8 cellular contexts compared by ENCODE assay signal in the genomic region with DNA sequence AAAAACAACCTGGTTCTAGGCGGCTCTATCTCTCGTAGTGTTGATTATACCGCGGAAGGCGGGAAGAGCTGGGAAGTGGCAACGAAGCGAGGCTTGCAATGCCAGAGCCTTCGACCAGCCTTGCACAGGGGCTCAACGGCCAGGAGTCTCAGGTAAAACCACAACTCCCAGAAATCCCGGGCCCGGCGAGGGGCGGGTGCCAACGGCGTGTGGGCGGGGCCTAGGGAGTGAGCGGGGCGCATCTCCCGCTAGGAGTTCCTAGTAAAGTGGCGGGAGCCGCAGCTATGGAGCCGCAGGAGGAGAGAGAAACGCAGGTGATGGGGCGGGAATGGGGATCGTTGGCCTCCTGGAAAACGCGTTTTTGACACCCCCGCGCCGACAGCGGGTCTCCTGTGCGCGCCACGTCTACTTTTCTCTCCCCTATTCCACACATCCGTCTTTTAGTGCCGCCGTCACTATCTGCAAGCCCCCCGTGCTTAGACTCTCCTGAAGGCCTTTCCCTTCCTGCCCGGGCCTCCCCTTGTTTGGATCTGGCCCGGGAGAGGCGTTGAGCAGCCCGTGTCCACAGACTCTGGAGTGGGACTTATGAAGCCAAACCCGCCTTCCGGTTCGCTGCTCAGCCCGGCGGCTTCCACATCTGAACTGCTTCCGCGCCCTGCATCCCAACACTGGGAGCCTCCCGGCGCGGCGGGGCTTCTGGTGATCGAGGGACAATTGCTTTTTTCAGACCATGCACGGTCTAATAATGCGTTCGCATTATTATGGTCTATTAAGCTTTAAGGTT. TPM values are rescaled to one million over a fixed set of nuclear protein-coding genes. Genes with fewer than 3 reads are reported as not detected.
DNase-seq lines count a peak whose midpoint lies in the region; ATAC-seq, FAIRE-seq and TF ChIP-seq lines count a peak whose summit lies in the region.

A gene with protein sequence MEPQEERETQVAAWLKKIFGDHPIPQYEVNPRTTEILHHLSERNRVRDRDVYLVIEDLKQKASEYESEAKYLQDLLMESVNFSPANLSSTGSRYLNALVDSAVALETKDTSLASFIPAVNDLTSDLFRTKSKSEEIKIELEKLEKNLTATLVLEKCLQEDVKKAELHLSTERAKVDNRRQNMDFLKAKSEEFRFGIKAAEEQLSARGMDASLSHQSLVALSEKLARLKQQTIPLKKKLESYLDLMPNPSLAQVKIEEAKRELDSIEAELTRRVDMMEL (plus strand): TSS at position 258 of the 784 bp plus-strand sequence. CDS start 27 bp downstream, at position 285.

- peak within 1 kb of the TSS; percentile 85 for H3K14ac ChIP-seq in trophoblast cell (ENCODE audit: low read length)

- H3K79me1 ChIP-seq in trophoblast cell (ENCODE audit: low read length) = peaks cover 3% of the 10 kb centered on the region

- peaks cover 0 to 11% of the 10 kb centered on the region in 2 donors for H3K4me1 ChIP-seq in adrenal gland (replicated peaks in 1 of 2)
- H3K4me1 ChIP-seq in trophoblast cell (ENCODE audit: control insufficient read depth in 1 of 2, insufficient read depth in 2 of 2, low read length in 2 of 2) = no peaks in the 10 kb centered on the region
- H3K4me1 ChIP-seq in tibial nerve = peaks cover 0 to 18% (median 5%) of the 10 kb centered on the region in 4 donors

- H3K18ac ChIP-seq in trophoblast cell (ENCODE audit: low read length) = peak within 1 kb of the TSS; percentile 72

- H4K12ac ChIP-seq in trophoblast cell (ENCODE audit: low read depth, low read length) = peak within 1 kb of the TSS; percentile 96

- H4K8ac ChIP-seq in trophoblast cell (ENCODE audit: low read depth, low read length) = peak within 1 kb of the TSS; percentile 87

- H3K4ac ChIP-seq in trophoblast cell (ENCODE audit: low read depth, low read length) = peak within 1 kb of the TSS; percentile 33

- TF ChIP-seq EP300 in tibial nerve (IDR thresholded peaks at IDR 0.05) = peak; percentile 33 to 74

- TF ChIP-seq CTCF in adrenal gland (IDR thresholded peaks at IDR 0.05) = no peak
- peak in 1 of 5 experiments; percentile 16 for TF ChIP-seq CTCF in tibial nerve (IDR thresholded peaks at IDR 0.05)

- peak within 1 kb of the TSS; percentile 67 for H3K4me2 ChIP-seq in trophoblast cell (ENCODE audit: low read length)

- peaks cover 3% of the 10 kb centered on the region for H3K79me2 ChIP-seq in trophoblast cell (ENCODE audit: control insufficient read depth, insufficient read depth, low read length, poor library complexity)

- peak within 1 kb of the TSS; percentile 57 for H2BK5ac ChIP-seq in trophoblast cell (ENCODE audit: low read depth, low read length, poor library complexity)

- H3K27ac ChIP-seq in adrenal gland (peak within 1 kb of the TSS in 4 of 5 donors; percentile 66 to 82 (median 76)), trophoblast cell (ENCODE audit: low read depth, low read length) (peak within 1 kb of the TSS; percentile 66), tibial nerve (peak within 1 kb of the TSS; percentile 31 to 90 (median 83))

- H2AFZ ChIP-seq in trophoblast cell (ENCODE audit: insufficient read depth, low read length, poor library complexity) = peak within 1 kb of the TSS; percentile 97

- intact Hi-C loops in adrenal gland (cut with DNase I) = no loop called here
- intact Hi-C loops in cardiac septum (cut with DNase I) = no loop called here

- peak; percentile 92 for ATAC-seq in HG02763 (IDR thresholded peaks at IDR 0.05; ENCODE audit: unreplicated experiment)

- H3K9me3 ChIP-seq in adrenal gland (replicated peaks in 1 of 3) = no peaks in the 10 kb centered on the region
- no peaks in the 10 kb centered on the region for H3K9me3 ChIP-seq in trophoblast cell (ENCODE audit: insufficient read depth, low read depth, low read length)
- H3K9me3 ChIP-seq in tibial nerve = no peaks in the 10 kb centered on the region

- H2BK120ac ChIP-seq in trophoblast cell (ENCODE audit: insufficient read depth, low read length, poor library complexity) = peak within 1 kb of the TSS; percentile 64

- peak within 1 kb of the TSS; percentile 57 to 99 (median 94) for H3K4me3 ChIP-seq in adrenal gland
- peak within 1 kb of the TSS; percentile 95 for H3K4me3 ChIP-seq in trophoblast cell (ENCODE audit: low read depth, low read length)
- peak within 1 kb of the TSS; percentile 56 to 97 (median 82) for H3K4me3 ChIP-seq in tibial nerve

- peak; percentile 18; the same call in 1 of the 2 replicates for TF ChIP-seq POLR2A in GM12891 (IDR thresholded peaks at IDR 0.05; ENCODE audit: low read depth, low read length)
- peak in 1 of 2 donors; percentile 65 for TF ChIP-seq POLR2A in adrenal gland (IDR thresholded peaks at IDR 0.05)
- peak; percentile 47 to 72 for TF ChIP-seq POLR2A in tibial nerve (IDR thresholded peaks at IDR 0.05)

- H3K36me3 ChIP-seq in adrenal gland (replicated peaks in 1 of 2) = no peaks in the 10 kb centered on the region
- H3K36me3 ChIP-seq in trophoblast cell (ENCODE audit: control insufficient read depth in 1 of 2, insufficient read depth in 2 of 2, low read length in 2 of 2) = peaks cover 3 to 7% of the 10 kb centered on the region in 2 experiments
- peaks cover 0 to 22% (median 0%) of the 10 kb centered on the region in 3 donors for H3K36me3 ChIP-seq in tibial nerve

- peak within 1 kb of the TSS; percentile 70 for H4K91ac ChIP-seq in trophoblast cell (ENCODE audit: low read depth, low read length)

- DNase-seq in GM12891 (ENCODE audit: insufficient read length, low spot score) (peak; percentile 63), NCI-H1436 treated with DMSO at 0.1 percent for 48 hours (lab: John Stamatoyannopoulos, UW) (peak; percentile 51), T-helper 1 cell (peak; percentile 63 to 76 (median 75)), adrenal gland (peak; percentile 86 to 96 (median 92)), cardiac septum (ENCODE audit: low spot score) (peak; percentile 96), trophoblast cell (peak; percentile 86 to 95), tibial nerve (ENCODE audit: low spot score in 2 of 2) (peak; percentile 90 to 91)

- WGBS in adrenal gland, 4 donors = 0 to 2% (median 0%) methylated on average over 36 to 57 of the region's 57 CpGs
- WGBS in trophoblast cell (ENCODE audit: extremely low coverage, insufficient coverage, insufficient read length) = no CpG with 5 or more reads among the region's 57 CpGs
- WGBS in tibial nerve, 2 donors = 0 to 1% methylated on average over 51 to 56 of the region's 57 CpGs

- no peak within 1 kb of the TSS for H3K23ac ChIP-seq in trophoblast cell (ENCODE audit: low read length)

- peak within 1 kb of the TSS; percentile 86 for H3K9ac ChIP-seq in trophoblast cell (ENCODE audit: low read length)

- no peak within 1 kb of the TSS for H2BK12ac ChIP-seq in trophoblast cell (ENCODE audit: low read length)

- no peaks in the 10 kb centered on the region for H3K27me3 ChIP-seq in adrenal gland
- H3K27me3 ChIP-seq in trophoblast cell (ENCODE audit: insufficient read depth, low read length) = no peaks in the 10 kb centered on the region
- no peaks in the 10 kb centered on the region for H3K27me3 ChIP-seq in tibial nerve

- no peak within 1 kb of the TSS for H2AK5ac ChIP-seq in trophoblast cell (ENCODE audit: low read length)

- FAIRE-seq in GM12891 (lab: Jason Lieb, UNC) = peak; percentile 78

TF ChIP-seq in GM12891, 5 proteins besides CTCF, POLR2A, EP300 and RAD21:
- TF ChIP-seq SPI1 (IDR thresholded peaks at IDR 0.05; ENCODE audit: low read depth, low read length) (no peak), POU2F2 (IDR thresholded peaks at IDR 0.05; ENCODE audit: low read depth, low read length) (no peak), TAF1 (IDR thresholded peaks at IDR 0.05; ENCODE audit: low read depth, low read length) (no peak), PAX5 (IDR thresholded peaks at IDR 0.05; ENCODE audit: insufficient read depth, low read length, severe bottlenecking) (no peak), POLR2AphosphoS5 (IDR thresholded peaks at IDR 0.05; ENCODE audit: low read depth, low read length) (no peak)

RNA-seq across cellular contexts. Expression of the gene that starts here (rescaled TPM):
- 44.6 TPM for polyA plus RNA-seq in GM12891 (2012; ENCODE audit: low read depth, missing spikeins)
- total RNA-seq in adrenal gland = 10 to 100 TPM; 12.2 to 42.9 (median 14.6) TPM
- 10 to 100 TPM; 14.9 to 19.7 (median 19.6) TPM for polyA plus RNA-seq in adrenal gland
- 7.8 TPM for total RNA-seq in cardiac septum
- polyA plus RNA-seq in trophoblast cell (2013) = 59.0 and 63.5 TPM in 2 replicates
- total RNA-seq in tibial nerve = 10 to 100 TPM; 21.2 to 37.3 (median 28.1) TPM

Comparison
In these comparisons a context has a peak if more than half of its experiments do, and no peak if none do; other contexts are left out.
1. Peak in every context shown above with its lines: DNase-seq, ATAC-seq, H3K4me3 ChIP-seq and H3K27ac ChIP-seq.